Comparison of ENCODE assay signal across 17 cellular contexts in genomic region chr20:63165538-63166422, GRCh38. TPM values are rescaled to one million over a fixed set of nuclear protein-coding genes. Genes with fewer than 3 reads are reported as not detected.
A peak's percentile ranks its signal among the peaks of the same experiment; 100 is the strongest.
DNase-seq lines count a peak whose midpoint lies in the region; ATAC-seq, FAIRE-seq and TF ChIP-seq lines count a peak whose summit lies in the region.
"Had no signal": no experiment of that assay in that cellular context is flagged by ENCODE, and none has a peak within 500 bp of the region (broad histone marks: within the 10 kb centered on the region; RNA-seq: fewer than 3 reads in every experiment).

No MANE protein-coding gene starts in this region.

- H3K9ac ChIP-seq in kidney (ENCODE audit: low read length in 2 of 2): no peak overlapping the region
- no peak overlapping the region for H3K9ac ChIP-seq in HepG2 (ENCODE audit: insufficient read depth, low read depth, low read length)
- H3K9ac ChIP-seq: GM23248 had no signal

- peak; percentile 20 for DNase-seq in left ventricle myocardium superior
- DNase-seq in Right ventricle myocardium inferior (ENCODE audit: missing footprints): no peak
- no peak for DNase-seq in T-helper 17 cell
- DNase-seq in kidney: peak; percentile 47
- no peak for DNase-seq in HepG2 (ENCODE audit: low spot score)
- no peak for DNase-seq in T-helper 9 cell
- DNase-seq: 8988T; AML-193; C1 segment of cervical spinal cord; Calu3; CD4-positive, alpha-beta T cell; DMS 273 treated with DMSO at 0.1 percent for 48 hours; GM23248 had no signal

- peaks cover 16% of the 10 kb centered on the region; the same call in 1 of the 2 replicates for H4K20me1 ChIP-seq in HepG2 (ENCODE audit: insufficient read depth, low read length)

- H3K4me1 Mint-ChIP-seq in T-helper 17 cell: peaks cover 5% of the 10 kb centered on the region

- no peak overlapping the region for H3K4me3 ChIP-seq in kidney (ENCODE audit: low read length in 2 of 2)
- H3K4me3 ChIP-seq in HepG2 (replicated peaks in 1 of 3; ENCODE audit: insufficient read depth in 1 of 3, low read depth in 2 of 3, low read length in 3 of 3): no peak overlapping the region
- H3K4me3 ChIP-seq: GM12878, GM23248 had no signal

- WGBS in HepG2 (ENCODE audit: low lambda C conversion rate): 51% methylated on average over 23 of the region's 27 CpGs

- in situ Hi-C loops in HepG2 (cut with HindIII; ENCODE audit: extremely low pct_ligation_motif_present, low pct_unique_long_range_greater_than_20kb): no loop called here

- intact Hi-C loops in left ventricle myocardium superior (cut with micrococcal nuclease): no loop called here
- intact Hi-C loops in Right ventricle myocardium inferior (cut with DNase I): no loop called here
- intact Hi-C loops in kidney (cut with DNase I): no loop called here
- intact Hi-C loops in HepG2 (cut with micrococcal nuclease; ENCODE audit: unreplicated experiment): no loop called here

- H3K9me3 ChIP-seq in T-helper 17 cell (ENCODE audit: control insufficient read depth, low read length, poor library complexity, severe bottlenecking): no peaks in the 10 kb centered on the region
- H3K9me3 ChIP-seq in kidney (ENCODE audit: control insufficient read depth in 1 of 2, low read length in 2 of 2): no peaks in the 10 kb centered on the region
- H3K9me3 ChIP-seq in HepG2 (ENCODE audit: low read length): no peaks in the 10 kb centered on the region

- TF ChIP-seq EP300 in HepG2 (IDR thresholded peaks at IDR 0.05; ENCODE audit: low read depth in 2 of 2, low read length in 2 of 2) (no peak), HepG2 (CRISPR knock-in tag; IDR thresholded peaks at IDR 0.05; ENCODE audit: borderline replicate concordance) (no peak)

- no TSS peak for BruUV-seq in HepG2 (replicated peaks; lab: Mats Ljungman, UMichigan)

- no peak for TF ChIP-seq RAD21 in HepG2 (CRISPR knock-in tag; IDR thresholded peaks at IDR 0.05)

- no peak for TF ChIP-seq CTCF in kidney (IDR thresholded peaks at IDR 0.05; ENCODE audit: borderline replicate concordance, extremely low read depth, insufficient read depth)
- no peak for TF ChIP-seq CTCF in HepG2 (CRISPR knock-in tag; IDR thresholded peaks at IDR 0.05)

- H3K27ac ChIP-seq in kidney (ENCODE audit: low read depth in 2 of 2, low read length in 2 of 2): no peak overlapping the region
- H3K27ac ChIP-seq in HepG2 (ENCODE audit: extremely low read length, insufficient read depth, low read length): no peak overlapping the region
- H3K27ac ChIP-seq: GM23248 had no signal

- H3K4me1 ChIP-seq in kidney (ENCODE audit: control insufficient read depth in 1 of 2, insufficient read depth in 1 of 2, low read depth in 1 of 2, low read length in 2 of 2) (no peaks in the 10 kb centered on the region), HepG2 (ENCODE audit: insufficient read depth, low read length) (no peaks in the 10 kb centered on the region)

- peaks cover 47 to 93% of the 10 kb centered on the region in 2 experiments for H3K27me3 ChIP-seq in HepG2 (ENCODE audit: control insufficient read depth in 1 of 2, insufficient read depth in 2 of 2, low read length in 2 of 2)

- no peaks in the 10 kb centered on the region for H3K36me3 ChIP-seq in kidney (ENCODE audit: control insufficient read depth in 1 of 2, insufficient read depth in 2 of 2, low read length in 2 of 2)
- no peaks in the 10 kb centered on the region for H3K36me3 ChIP-seq in HepG2 (replicated peaks in 1 of 2; ENCODE audit: control insufficient read depth in 1 of 2, insufficient read depth in 2 of 2, low read length in 2 of 2)

- H2AFZ ChIP-seq in HepG2 (ENCODE audit: low read length): no peak overlapping the region
- H2AFZ ChIP-seq: GM23248 had no signal

- no peaks in the 10 kb centered on the region for H3K36me3 Mint-ChIP-seq in T-helper 17 cell (ENCODE audit: low read depth)

- ATAC-seq in left ventricle myocardium superior: no peak
- ATAC-seq in Right ventricle myocardium inferior: no peak
- ATAC-seq in T-helper 17 cell: no peak
- ATAC-seq in HepG2: no peak
- no peak for ATAC-seq in HG03460 (IDR thresholded peaks at IDR 0.05; ENCODE audit: unreplicated experiment)
- ATAC-seq: GM12878 had no signal

- POLR2A ChIA-PET in HepG2 (lab: Yijun Ruan, JAX): no interaction called here

- no peaks in the 10 kb centered on the region for H3K79me2 ChIP-seq in HepG2 (ENCODE audit: insufficient read depth, low read length)

- H3K27me3 Mint-ChIP-seq in T-helper 17 cell: peaks cover 30% of the 10 kb centered on the region

- no peak overlapping the region for H3K4me2 ChIP-seq in HepG2 (ENCODE audit: low read depth, low read length)

- peak overlapping the region; percentile 67 for H3K27ac Mint-ChIP-seq in T-helper 17 cell
- H3K27ac Mint-ChIP-seq: CD4-positive, alpha-beta T cell had no signal

- FAIRE-seq in kidney (lab: Jason Lieb, UNC): no peak
- FAIRE-seq in HepG2 (lab: Jason Lieb, UNC): no peak
- FAIRE-seq: GM12878, GM18507, H54 had no signal

- CTCF ChIA-PET in HepG2 (lab: Yijun Ruan, JAX; ENCODE audit: low intra/inter-chr PET ratio, low total read pairs): no interaction called here

- TF ChIP-seq POLR2A in HepG2 (IDR thresholded peaks at IDR 0.05; ENCODE audit: insufficient read depth in 1 of 2, low read depth in 2 of 2, low read length in 2 of 2): no peak

- no peak overlapping the region for H3K4me3 Mint-ChIP-seq in T-helper 17 cell
- H3K4me3 Mint-ChIP-seq: CD4-positive, alpha-beta T cell had no signal

TF ChIP-seq in HepG2, 621 proteins besides CTCF, POLR2A, EP300 and RAD21 (continues in another document):
- TF ChIP-seq UBTF (CRISPR knock-in tag; IDR thresholded peaks at IDR 0.05): no peak
- TF ChIP-seq PHF5A (CRISPR knock-in tag; IDR thresholded peaks at IDR 0.05; ENCODE audit: low read depth, unreplicated experiment): no peak
- TF ChIP-seq MAFK (conservative IDR thresholded peaks at IDR 0.05 in 1 of 2, IDR thresholded peaks at IDR 0.05 in 1 of 2; ENCODE audit: low read length in 2 of 2): no peak
- TF ChIP-seq EED (CRISPR knock-in tag; IDR thresholded peaks at IDR 0.05): no peak
- no peak for TF ChIP-seq KAT8 (CRISPR knock-in tag; IDR thresholded peaks at IDR 0.05)
- TF ChIP-seq REPIN1 (CRISPR knock-in tag; IDR thresholded peaks at IDR 0.05; ENCODE audit: borderline replicate concordance, low read depth): no peak
- no peak for TF ChIP-seq JUN (CRISPR knock-in tag; IDR thresholded peaks at IDR 0.05)
- no peak for TF ChIP-seq ZNF749 (CRISPR knock-in tag; IDR thresholded peaks at IDR 0.05; ENCODE audit: borderline replicate concordance)
- TF ChIP-seq IRF9 (CRISPR knock-in tag; IDR thresholded peaks at IDR 0.05; ENCODE audit: borderline replicate concordance): no peak

RNA-seq across cellular contexts. Expression of gene YTHDF1, which starts 50.2 kb away (rescaled TPM):
- total RNA-seq in left ventricle myocardium superior (24.3 TPM), Right ventricle myocardium inferior (22.9 TPM), T-helper 17 cell (10 to 100 TPM; 30.0 to 41.4 TPM), kidney (43.1 TPM), HepG2 (2016; rRNA removed; fragmentation: Illumina TruSeq; extraction: Trizol) (37.7 and 39.8 TPM in 2 replicates)
- polyA plus RNA-seq in kidney (ENCODE audit: insufficient read depth, low read depth, low replicate concordance) (21.9 TPM), HepG2 (2011; rRNA removed) (34.5 and 36.4 TPM in 2 replicates)
- total RNA-seq in HepG2 (2016; cell fraction: cytosol; rRNA removed; fragmentation: Illumina TruSeq; extraction: Trizol; ENCODE audit: low read depth): 15.1 and 15.2 TPM in 2 replicates
- 35.8 and 37.7 TPM in 2 replicates for total RNA-seq in HepG2 (2016; cell fraction: insoluble cytoplasmic fraction; rRNA removed; fragmentation: Illumina TruSeq; extraction: Trizol)
- total RNA-seq in HepG2 (2016; cell fraction: membrane; rRNA removed; fragmentation: Illumina TruSeq; extraction: Trizol): 41.8 and 42.4 TPM in 2 replicates
- total RNA-seq in HepG2 (2016; cell fraction: nucleus; rRNA removed; fragmentation: Illumina TruSeq; extraction: Trizol): 28.2 and 31.2 TPM in 2 replicates
- 27.2 and 28.5 TPM in 2 replicates for polyA plus RNA-seq in HepG2 (2011; cell fraction: cytosol; rRNA removed)
- polyA plus RNA-seq in HepG2 (2011; cell fraction: nucleus; rRNA removed): 36.7 and 41.9 TPM in 2 replicates
- 36.8 and 38.5 TPM in 2 replicates for polyA plus RNA-seq in HepG2 (2012)
- polyA plus RNA-seq in HepG2 (2016; cell fraction: cytosol; fragmentation: Illumina TruSeq; extraction: Trizol; ENCODE audit: low read depth): 9.5 and 11.3 TPM in 2 replicates
- 51.6 and 60.0 TPM in 2 replicates for polyA plus RNA-seq in HepG2 (2016; cell fraction: insoluble cytoplasmic fraction; fragmentation: Illumina TruSeq; extraction: Trizol; ENCODE audit: low read depth)
- 29.6 and 31.9 TPM in 2 replicates for polyA plus RNA-seq in HepG2 (2016; cell fraction: membrane; fragmentation: Illumina TruSeq; extraction: Trizol; ENCODE audit: low read depth)
- polyA plus RNA-seq in HepG2 (2016; cell fraction: nucleus; fragmentation: Illumina TruSeq; extraction: Trizol; ENCODE audit: insufficient read depth, low read depth): 75.9 and 78.1 TPM in 2 replicates
- polyA minus RNA-seq in HepG2 (2011; rRNA and poly(A)+ RNA removed; ENCODE audit: low replicate concordance): 40.3 and 47.9 TPM in 2 replicates
- 30.1 and 32.4 TPM in 2 replicates for polyA minus RNA-seq in HepG2 (2011; cell fraction: cytosol; rRNA and poly(A)+ RNA removed)
- polyA minus RNA-seq in HepG2 (2011; cell fraction: nucleus; rRNA and poly(A)+ RNA removed): 17.8 and 21.1 TPM in 2 replicates

Comparison
In these comparisons a context has a peak if more than half of its experiments do, and no peak if none do; other contexts are left out.
1. DNase-seq: peak in left ventricle myocardium superior (single experiment) and kidney (single experiment); none in Right ventricle myocardium inferior (single experiment), T-helper 17 cell (0 of 3), HepG2 (single experiment) and T-helper 9 cell (single experiment).